In the genomic region with DNA sequence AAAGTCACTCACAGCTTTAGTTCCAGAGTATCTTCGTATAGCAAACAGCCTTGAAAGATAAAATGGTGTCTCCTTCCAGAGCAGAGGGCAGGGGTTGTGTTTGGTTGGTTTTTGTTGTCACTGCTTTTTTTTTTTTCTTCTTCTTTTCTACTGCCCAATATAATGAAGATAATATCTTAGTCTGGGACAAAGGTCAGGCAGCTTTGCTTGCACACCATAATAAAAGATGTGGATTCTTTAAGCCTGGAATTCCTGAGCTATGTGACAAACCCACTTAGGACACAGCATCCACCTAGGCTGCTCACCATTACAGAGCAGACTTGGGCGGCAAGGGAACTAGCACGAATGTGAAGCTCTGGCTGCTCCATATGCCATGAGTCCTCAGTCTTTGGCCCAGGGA, we compare ENCODE assay signal across 28 cellular contexts.
"Had no signal": no experiment of that assay in that cellular context is flagged by ENCODE, and none has a peak within 500 bp of the region (broad histone marks: within the 10 kb centered on the region; RNA-seq: fewer than 3 reads in every experiment).

No MANE protein-coding gene starts in this region.

- FAIRE-seq: endothelial cell of umbilical vein had no signal

- H3K4me2 ChIP-seq: neural progenitor cell had no signal

- ATAC-seq: heart right ventricle; left ventricle myocardium superior; lower lobe of right lung; natural killer cell treated with Interleukin-12 subunit alpha and Interleukin-12 subunit beta and Interleukin-15 and Interleukin-18, amount 100 ng/mL, for 72 hours; psoas muscle; right cardiac atrium; stimulated activated naive B cell treated with anti-CD40 and anti-IgM and Interleukin-4, amounts not matched to agents 10 μg/mL and 1 μg/mL and 100 μg/mL, for 72 hours had no signal

- DNase-seq: dermis blood vessel endothelial cell; effector memory CD4-positive, alpha-beta T cell; foreskin melanocyte; glutamatergic neuron; heart right ventricle; hypothalamus; immature natural killer cell; islet precursor cell; kidney glomerular epithelial cell; left ventricle myocardium superior; lower lobe of right lung; nucleus accumbens; ovary; posterior cingulate gyrus; psoas muscle; right cardiac atrium; stimulated activated CD4-positive, alpha-beta T cell treated with anti-CD3 and anti-CD28 coated beads, Interleukin-15, amount 100 ng/mL, for 24 hours; stimulated activated CD4-positive, alpha-beta T cell treated with anti-CD3 and anti-CD28 coated beads, Interleukin-2, amount 100 ng/mL, for 48 hours; stimulated activated naive B cell treated with anti-CD40 and anti-IgM and Interleukin-4, amounts not matched to agents 10 μg/mL and 1 μg/mL and 100 μg/mL, for 72 hours had no signal

- H3K27me3 ChIP-seq: neural progenitor cell, ovary, tibial nerve, vagina had no signal

- H3K36me3 ChIP-seq: esophagus muscularis mucosa, heart right ventricle, lower lobe of right lung, neural progenitor cell, ovary, thoracic aorta, tibial nerve, vagina had no signal

- H3K9me3 ChIP-seq: esophagus muscularis mucosa, heart right ventricle, lower lobe of right lung, ovary, psoas muscle, thoracic aorta, tibial nerve, vagina had no signal

- H2AFZ ChIP-seq: neural progenitor cell had no signal

- H3K9ac ChIP-seq: neural progenitor cell had no signal

- H3K4me3 ChIP-seq: coronary artery, esophagus muscularis mucosa, heart right ventricle, lower lobe of right lung, neural progenitor cell, ovary, psoas muscle, skin epidermis, thoracic aorta, tibial nerve, vagina had no signal

- H3K27ac ChIP-seq: coronary artery, esophagus muscularis mucosa, heart right ventricle, lower lobe of right lung, neural progenitor cell, ovary, psoas muscle, skin epidermis, thoracic aorta, tibial nerve, vagina had no signal

- H3K4me1 ChIP-seq: esophagus muscularis mucosa, heart right ventricle, lower lobe of right lung, psoas muscle, tibial nerve, vagina had no signal
